In the genomic region with DNA sequence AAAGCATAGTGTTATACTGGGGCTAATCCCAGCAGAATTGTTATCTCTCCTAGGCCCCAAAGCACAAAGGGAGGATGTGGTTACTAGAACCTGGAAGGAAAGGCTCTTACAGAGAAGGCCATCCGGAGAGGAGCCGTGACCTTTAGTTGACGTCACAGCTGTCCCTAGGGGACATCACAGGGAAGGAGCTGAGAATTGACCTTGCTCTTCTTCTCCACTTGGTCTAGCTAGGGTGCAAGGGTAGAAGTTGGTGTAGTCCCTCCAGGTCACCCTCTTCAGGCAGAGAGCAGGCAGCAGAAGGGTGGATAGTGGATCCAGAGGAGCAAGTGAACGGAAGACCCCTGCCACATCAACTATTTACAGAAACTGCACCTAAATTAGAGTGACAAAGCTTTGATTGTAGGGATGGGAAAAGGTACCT, we compare ENCODE assay signal across 29 cellular contexts. TPM values are rescaled to one million over a fixed set of nuclear protein-coding genes. Genes with fewer than 3 reads are reported as not detected.
DNase-seq lines count a peak whose midpoint lies in the region; ATAC-seq and TF ChIP-seq lines count a peak whose summit lies in the region.
"Had no signal": no experiment of that assay in that cellular context is flagged by ENCODE, and none has a peak within 500 bp of the region (broad histone marks: within the 10 kb centered on the region; RNA-seq: fewer than 3 reads in every experiment).

No MANE protein-coding gene starts in this region.

- H3K4me3 Mint-ChIP-seq in endothelial cell (ENCODE audit: unreplicated experiment), result no peak overlapping the region
- no peak overlapping the region for H3K4me3 Mint-ChIP-seq in nephron progenitor cell
- H3K4me3 Mint-ChIP-seq: activated CD4-positive, alpha-beta T cell treated with anti-CD3 and anti-CD28 coated beads, Interleukin-2, amount 10 ng/mL, durations not matched to agents 24 days and 14 days; CD4-positive, alpha-beta T cell; neural progenitor cell had no signal

- intact Hi-C loops in upper lobe of right lung (cut with DNase I), result no loop called here

- DNase-seq in NCI-H82 (lab: John Stamatoyannopoulos, UW) (peak; percentile 0), NCI-H82 treated with DMSO at 0.1 percent for 48 hours (lab: John Stamatoyannopoulos, UW; ENCODE audit: unreplicated experiment) (no peak), UCSD-AML1 (lab: John Stamatoyannopoulos, UW; ENCODE audit: unreplicated experiment) (peak; percentile 44), endothelial cell (ENCODE audit: low spot score) (peak; percentile 38), nephron progenitor cell (no peak), upper lobe of right lung (no peak)
- DNase-seq in activated effector memory CD4-positive, alpha-beta T cell treated with Interleukin-2 at 50 U/mL for 16 hours, result no peak
- DNase-seq: activated CD4-positive, alpha-beta T cell treated with anti-CD3 and anti-CD28 coated beads, Interleukin-2, amount 10 ng/mL, durations not matched to agents 24 days and 14 days; activated naive CD4-positive, alpha-beta T cell treated with Interleukin-2 at 50 U/mL for 16 hours; activated T-cell treated with anti-CD3 and anti-CD28 coated beads, Interleukin-2, amount 50 U/mL, for 48 hours; anterior cingulate cortex; caudate nucleus; CD4-positive, alpha-beta T cell; dorsolateral prefrontal cortex; left lung; NCI-H1105; NCI-H2081; NCI-H446; PC-9; stomach; tibial artery had no signal

- H3K27me3 ChIP-seq in upper lobe of right lung, result no peaks in the 10 kb centered on the region
- H3K27me3 ChIP-seq: dorsolateral prefrontal cortex, hepatocyte, left lung, neural progenitor cell, SJCRH30, stomach, tibial artery had no signal

- no peaks in the 10 kb centered on the region for H3K36me3 Mint-ChIP-seq in endothelial cell (ENCODE audit: low read depth, unreplicated experiment)
- H3K36me3 Mint-ChIP-seq in nephron progenitor cell (ENCODE audit: low read depth), result no peaks in the 10 kb centered on the region
- H3K36me3 Mint-ChIP-seq: neural progenitor cell had no signal

- no peak for ATAC-seq in GM18907 (IDR thresholded peaks at IDR 0.05; ENCODE audit: unreplicated experiment)
- ATAC-seq in upper lobe of right lung, result no peak
- ATAC-seq: HCT116, left lung had no signal

- H3K27ac Mint-ChIP-seq in endothelial cell (ENCODE audit: unreplicated experiment) (peak overlapping the region; percentile 87), nephron progenitor cell (peak overlapping the region; percentile 68)
- H3K27ac Mint-ChIP-seq: activated CD4-positive, alpha-beta T cell treated with anti-CD3 and anti-CD28 coated beads, Interleukin-2, amount 10 ng/mL, durations not matched to agents 24 days and 14 days; CD4-positive, alpha-beta T cell; neural progenitor cell had no signal

- no peak overlapping the region for H3K4me3 ChIP-seq in upper lobe of right lung
- H3K4me3 ChIP-seq: dorsolateral prefrontal cortex, hepatocyte, left lung, neural progenitor cell, PC-9, prostate gland, SJCRH30, stomach, tibial artery had no signal

- no peaks in the 10 kb centered on the region for H3K9me3 Mint-ChIP-seq in endothelial cell (ENCODE audit: unreplicated experiment)
- H3K9me3 Mint-ChIP-seq in nephron progenitor cell, result peaks cover 3% of the 10 kb centered on the region
- H3K9me3 Mint-ChIP-seq: CD4-positive, alpha-beta T cell; neural progenitor cell had no signal

- H3K27me3 Mint-ChIP-seq in endothelial cell (ENCODE audit: unreplicated experiment) (peaks cover 3% of the 10 kb centered on the region), nephron progenitor cell (ENCODE audit: low read depth, poor library complexity) (no peaks in the 10 kb centered on the region)

- no peak for TF ChIP-seq CTCF in endothelial cell (IDR thresholded peaks at IDR 0.05; ENCODE audit: unreplicated experiment)
- no peak for TF ChIP-seq CTCF in nephron progenitor cell (IDR thresholded peaks at IDR 0.05)
- TF ChIP-seq CTCF in upper lobe of right lung (IDR thresholded peaks at IDR 0.05), result no peak

- H3K9me3 ChIP-seq in upper lobe of right lung, result no peaks in the 10 kb centered on the region
- H3K9me3 ChIP-seq: left lung, prostate gland, SJCRH30, stomach, tibial artery had no signal

- H3K36me3 ChIP-seq in upper lobe of right lung, result no peaks in the 10 kb centered on the region
- H3K36me3 ChIP-seq: left lung, prostate gland, SJCRH30, stomach, tibial artery had no signal

- no peaks in the 10 kb centered on the region for H3K4me1 ChIP-seq in upper lobe of right lung
- H3K4me1 ChIP-seq: left lung, neural progenitor cell, prostate gland, stomach had no signal

- no peak overlapping the region for H3K27ac ChIP-seq in upper lobe of right lung
- H3K27ac ChIP-seq: 22Rv1, dorsolateral prefrontal cortex, hepatocyte, left lung, neural progenitor cell, PC-9, prostate gland, SJCRH30, stomach, tibial artery, VCaP had no signal

- H3K4me1 Mint-ChIP-seq in endothelial cell (ENCODE audit: unreplicated experiment) (peaks cover 27% of the 10 kb centered on the region), nephron progenitor cell (peaks cover 12% of the 10 kb centered on the region)
- H3K4me1 Mint-ChIP-seq: neural progenitor cell had no signal

RNA-seq across cellular contexts. Expression of gene FGF2, which starts 22.8 kb away (rescaled TPM):
- 26.1 TPM for total RNA-seq in endothelial cell (ENCODE audit: unreplicated experiment)
- total RNA-seq in upper lobe of right lung, result 11.1 TPM
- total RNA-seq: CD4-positive, alpha-beta T cell had no signal

Comparison
In these comparisons a context has a peak if more than half of its experiments do, and no peak if none do; other contexts are left out.
1. DNase-seq: peak in NCI-H82 (single experiment), UCSD-AML1 (single experiment) and endothelial cell (single experiment); none in NCI-H82 treated with DMSO at 0.1 percent for 48 hours (single experiment), nephron progenitor cell (single experiment), activated effector memory CD4-positive, alpha-beta T cell treated with Interleukin-2 at 50 U/mL for 16 hours (single experiment) and upper lobe of right lung (single experiment).